Comparison of ENCODE assay signal across 12 cellular contexts in genomic region chr7:2312272-2312929, GRCh38. TPM values are rescaled to one million over a fixed set of nuclear protein-coding genes. Genes with fewer than 3 reads are reported as not detected.
DNase-seq lines count a peak whose midpoint lies in the region; ATAC-seq and TF ChIP-seq lines count a peak whose summit lies in the region.
"Had no signal": no experiment of that assay in that cellular context is flagged by ENCODE, and none has a peak within 500 bp of the region (broad histone marks: within the 10 kb centered on the region; RNA-seq: fewer than 3 reads in every experiment).

No MANE protein-coding gene starts in this region.

- ATAC-seq in GM21390 (IDR thresholded peaks at IDR 0.05; ENCODE audit: unreplicated experiment), result no peak

- peak overlapping the region; percentile 25 for H3K4me3 Mint-ChIP-seq in activated CD4-positive, alpha-beta T cell treated with anti-CD3 and anti-CD28 coated beads, Interleukin-2, amount 10 ng/mL, durations not matched to agents 7 days and 5 days
- peak overlapping the region; percentile 44 to 68 for H3K4me3 Mint-ChIP-seq in H9

- H3K27ac Mint-ChIP-seq in activated CD4-positive, alpha-beta T cell treated with anti-CD3 and anti-CD28 coated beads, Interleukin-2, amount 10 ng/mL, durations not matched to agents 7 days and 5 days, result peak overlapping the region; percentile 21
- peak overlapping the region; percentile 4 to 49 (median 28); a peak in 4 of 7 replicates for H3K27ac Mint-ChIP-seq in H9

- H3K36me3 ChIP-seq in breast epithelium, result no peaks in the 10 kb centered on the region
- peaks cover 0 to 14% (median 2%) of the 10 kb centered on the region in 6 donors for H3K36me3 ChIP-seq in spleen

- no peak overlapping the region for H3K4ac ChIP-seq in H9 (ENCODE audit: low read depth, low read length)

- no peak for TF ChIP-seq POLR2A in breast epithelium (IDR thresholded peaks at IDR 0.05)
- TF ChIP-seq POLR2A in spleen (IDR thresholded peaks at IDR 0.05), result peak in 1 of 3 donors; percentile 11

- no peaks in the 10 kb centered on the region for H3K27me3 ChIP-seq in H9 (ENCODE audit: insufficient read depth, low read length)
- no peaks in the 10 kb centered on the region for H3K27me3 ChIP-seq in breast epithelium
- H3K27me3 ChIP-seq in spleen (replicated peaks in 1 of 7), result no peaks in the 10 kb centered on the region
- H3K27me3 ChIP-seq: upper lobe of left lung had no signal

- H3K23me2 ChIP-seq in H9 (ENCODE audit: insufficient read length, low read depth, low read length, poor library complexity, severe bottlenecking), result no peaks in the 10 kb centered on the region

- H3K56ac ChIP-seq in H9 (ENCODE audit: insufficient read length, low read depth, low read length), result no peak overlapping the region

- no peak overlapping the region for H3K18ac ChIP-seq in H9 (ENCODE audit: insufficient read length, low read depth, low read length)

- no peaks in the 10 kb centered on the region; the same call in 1 of the 2 replicates for H3K79me2 ChIP-seq in H9 (ENCODE audit: insufficient read depth, low read length)

- H3K4me2 ChIP-seq in H9 (ENCODE audit: insufficient read depth, insufficient read length, low read length), result no peak overlapping the region

- no peak overlapping the region for H3K14ac ChIP-seq in H9 (ENCODE audit: insufficient read depth, low read length)

- H4K91ac ChIP-seq in H9 (ENCODE audit: insufficient read length, low read depth, low read length), result no peak overlapping the region

- H4K8ac ChIP-seq in H9 (replicated peaks; ENCODE audit: insufficient read length, low read depth, low read length), result no peak overlapping the region

- H2AK5ac ChIP-seq in H9 (ENCODE audit: insufficient read length, low read length), result no peak overlapping the region

- H3T11ph ChIP-seq in H9 (ENCODE audit: low read length), result no peak overlapping the region

- no peak overlapping the region for H3K23ac ChIP-seq in H9 (ENCODE audit: insufficient read length, low read depth, low read length)

- POLR2A ChIA-PET in activated CD4-positive, alpha-beta T cell treated with anti-CD3 and anti-CD28 coated beads, Interleukin-2, amount 10 ng/mL, durations not matched to agents 7 days and 5 days (lab: Charles Lee), result no interaction called here

- H3K27ac ChIP-seq in H9 (ENCODE audit: insufficient read length, low read depth, low read length), result no peak overlapping the region
- peak overlapping the region; percentile 40 to 45 for H3K27ac ChIP-seq in breast epithelium
- peak overlapping the region; percentile 46 to 98 (median 96) for H3K27ac ChIP-seq in spleen
- H3K27ac ChIP-seq: upper lobe of left lung had no signal

- no peak overlapping the region for H4K5ac ChIP-seq in H9 (ENCODE audit: insufficient read length, low read depth, low read length)

- no peaks in the 10 kb centered on the region for H3K9me3 Mint-ChIP-seq in activated CD4-positive, alpha-beta T cell treated with anti-CD3 and anti-CD28 coated beads, Interleukin-2, amount 10 ng/mL, durations not matched to agents 7 days and 5 days
- no peaks in the 10 kb centered on the region; a peak in 1 of 5 replicates for H3K9me3 Mint-ChIP-seq in H9

- peaks cover 13% of the 10 kb centered on the region for H3K4me1 Mint-ChIP-seq in activated CD4-positive, alpha-beta T cell treated with anti-CD3 and anti-CD28 coated beads, Interleukin-2, amount 10 ng/mL, durations not matched to agents 7 days and 5 days
- H3K4me1 Mint-ChIP-seq in H9, result peaks cover 17 to 19% of the 10 kb centered on the region in 2 experiments

- no peak overlapping the region for H2BK5ac ChIP-seq in H9 (ENCODE audit: insufficient read length, low read length)

- H3K9me3 ChIP-seq in H9 (ENCODE audit: control insufficient read depth, low read depth, low read length) (no peaks in the 10 kb centered on the region), breast epithelium (no peaks in the 10 kb centered on the region), spleen (no peaks in the 10 kb centered on the region)
- H3K9me3 ChIP-seq: upper lobe of left lung had no signal

- no peaks in the 10 kb centered on the region for H4K20me1 ChIP-seq in H9 (ENCODE audit: control insufficient read depth, insufficient read depth, insufficient read length)

- no peak overlapping the region for H2BK12ac ChIP-seq in H9 (ENCODE audit: insufficient read length, low read depth, low read length)

- no peak for DNase-seq in activated CD4-positive, alpha-beta T cell treated with anti-CD3 and anti-CD28 coated beads, Interleukin-2, amount 10 ng/mL, durations not matched to agents 7 days and 5 days
- DNase-seq in activated CD4-positive, alpha-beta T cell treated with anti-CD3 and anti-CD28 coated beads for 4 hours, result no peak
- DNase-seq in H9 (no peak), breast epithelium (ENCODE audit: low spot score in 2 of 2) (no peak), spleen (no peak), dermis blood vessel endothelial cell (no peak)
- no peak for DNase-seq in central memory CD4-positive, alpha-beta T cell
- DNase-seq: NCI-H1694 treated with DMSO at 0.1 percent for 48 hours; SHP77; stimulated activated CD4-positive, alpha-beta T cell treated with anti-CD3 and anti-CD28 coated beads, Interleukin-2, amount 100 ng/mL, for 48 hours; upper lobe of left lung had no signal

- CTCF ChIA-PET in activated CD4-positive, alpha-beta T cell treated with anti-CD3 and anti-CD28 coated beads, Interleukin-2, amount 10 ng/mL, durations not matched to agents 7 days and 5 days (lab: Charles Lee), result no interaction called here

- no peak overlapping the region for H2AFZ ChIP-seq in H9 (ENCODE audit: low read length)

- H3K9ac ChIP-seq in H9 (ENCODE audit: extremely low read depth, insufficient read length, low read length), result no peak overlapping the region

- no peak overlapping the region for H2BK120ac ChIP-seq in H9 (ENCODE audit: low read depth, low read length, poor library complexity, severe bottlenecking)

- no peaks in the 10 kb centered on the region for H3K27me3 Mint-ChIP-seq in activated CD4-positive, alpha-beta T cell treated with anti-CD3 and anti-CD28 coated beads, Interleukin-2, amount 10 ng/mL, durations not matched to agents 7 days and 5 days
- H3K27me3 Mint-ChIP-seq in H9 (ENCODE audit: low read depth), result no peaks in the 10 kb centered on the region; the same call in 1 of the 2 replicates

- no peak overlapping the region for H2BK15ac ChIP-seq in H9 (ENCODE audit: low read depth, low read length)

- no CpG with 5 or more reads among the region's 17 CpGs for WGBS in H9 (ENCODE audit: extremely low coverage, insufficient read length, low lambda C conversion rate)
- 45 to 74% (median 68%) methylated on average over 17 of the region's 17 CpGs for WGBS in spleen, 5 donors

- intact Hi-C loops in breast epithelium (cut with DNase I; ENCODE audit: low total_unique reads), result no loop called here
- intact Hi-C loops in spleen (cut with DNase I; ENCODE audit: low total_unique reads), result loop anchor here (5.0 kb wide), 1 partner anchor 65 kb away; no protein-coding TSS in a partner anchor

- TF ChIP-seq CTCF in H9 (conservative IDR thresholded peaks at IDR 0.05) (no peak), breast epithelium (IDR thresholded peaks at IDR 0.05) (no peak), spleen (IDR thresholded peaks at IDR 0.05 in 8 of 11, conservative IDR thresholded peaks at IDR 0.05 in 3 of 11) (no peak)

- H3K79me1 ChIP-seq in H9 (ENCODE audit: insufficient read depth, low read depth, low read length, poor library complexity, severe bottlenecking), result no peaks in the 10 kb centered on the region

- H3K36me3 Mint-ChIP-seq in activated CD4-positive, alpha-beta T cell treated with anti-CD3 and anti-CD28 coated beads, Interleukin-2, amount 10 ng/mL, durations not matched to agents 7 days and 5 days (ENCODE audit: low read depth), result no peaks in the 10 kb centered on the region
- H3K36me3 Mint-ChIP-seq in H9 (ENCODE audit: insufficient read depth in 1 of 3, low read depth in 3 of 3), result peaks cover 0 to 9% (median 0%) of the 10 kb centered on the region in 3 experiments; a peak in 4 of 7 replicates

- H2BK20ac ChIP-seq in H9 (ENCODE audit: low read depth, low read length, poor library complexity, severe bottlenecking), result no peak overlapping the region

- H3K4me3 ChIP-seq in breast epithelium (peak overlapping the region in 1 of 3 donors; percentile 31), spleen (peak overlapping the region; percentile 20 to 97 (median 83))

- H3K4me1 ChIP-seq in H9 (ENCODE audit: insufficient read depth, low read length), result peaks cover 3% of the 10 kb centered on the region; the same call in 1 of the 2 replicates
- no peaks in the 10 kb centered on the region for H3K4me1 ChIP-seq in breast epithelium
- H3K4me1 ChIP-seq in spleen, result peaks cover 19 to 82% (median 62%) of the 10 kb centered on the region in 6 donors

RNA-seq across cellular contexts. Expression of gene SNX8, which starts 1.8 kb away (rescaled TPM):
- 10 to 100 TPM; 27.2 to 28.0 TPM for total RNA-seq in activated CD4-positive, alpha-beta T cell treated with anti-CD3 and anti-CD28 coated beads, Interleukin-2, amount 10 ng/mL, durations not matched to agents 7 days and 5 days
- total RNA-seq in H9 (2021) (40.6 and 45.6 TPM in 2 replicates), breast epithelium (10 to 100 TPM in 2 of 3 donors, 1 to 10 TPM in 1; 8.8 to 32.3 (median 20.3) TPM), spleen (100 to 1,000 TPM in 2 of 7 donors, 10 to 100 TPM in 5; 74.0 to 196 (median 93.6) TPM), dermis blood vessel endothelial cell (9.4 and 18.5 TPM in 2 replicates)
- polyA plus RNA-seq in spleen, result 10 to 100 TPM; 48.8 to 63.8 (median 52.1) TPM

RNA-seq across cellular contexts. Expression of gene EIF3B, which starts 42.2 kb away (rescaled TPM):
- 100 to 1,000 TPM; 148 to 158 TPM for total RNA-seq in activated CD4-positive, alpha-beta T cell treated with anti-CD3 and anti-CD28 coated beads, Interleukin-2, amount 10 ng/mL, durations not matched to agents 7 days and 5 days
- total RNA-seq in H9 (2021) (337 and 343 TPM in 2 replicates), breast epithelium (100 to 1,000 TPM; 111 to 122 (median 115) TPM), spleen (100 to 1,000 TPM in 6 of 7 donors, 10 to 100 TPM in 1; 79.6 to 150 (median 116) TPM), dermis blood vessel endothelial cell (250 and 320 TPM in 2 replicates)
- polyA plus RNA-seq in spleen, result 100 to 1,000 TPM in 1 of 3 donors, 10 to 100 TPM in 2; 78.1 to 117 (median 96.9) TPM
